Comparison of ENCODE assay signal across 14 cellular contexts in genomic region chr7:123712619-123713018, GRCh38. TPM values are rescaled to one million over a fixed set of nuclear protein-coding genes. Genes with fewer than 3 reads are reported as not detected.
DNase-seq lines count a peak whose midpoint lies in the region; ATAC-seq lines count a peak whose summit lies in the region.
"Had no signal": no experiment of that assay in that cellular context is flagged by ENCODE, and none has a peak within 500 bp of the region (broad histone marks: within the 10 kb centered on the region; RNA-seq: fewer than 3 reads in every experiment).

No MANE protein-coding gene starts in this region.

- peaks cover 65% of the 10 kb centered on the region for H3K4me1 Mint-ChIP-seq in activated CD4-positive, alpha-beta T cell treated with anti-CD3 and anti-CD28 coated beads, Interleukin-2, amount 10 ng/mL, durations not matched to agents 7 days and 5 days
- peaks cover 53% of the 10 kb centered on the region for H3K4me1 Mint-ChIP-seq in activated naive CD8-positive, alpha-beta T cell treated with anti-CD3 and anti-CD28 coated beads, Interleukin-2, amount 50 U/mL, for 24 hours

- ATAC-seq in activated naive CD8-positive, alpha-beta T cell treated with anti-CD3 and anti-CD28 coated beads, Interleukin-2, amount 50 U/mL, for 24 hours, result no peak
- ATAC-seq: gastroesophageal sphincter had no signal

- POLR2A ChIA-PET in activated CD4-positive, alpha-beta T cell treated with anti-CD3 and anti-CD28 coated beads, Interleukin-2, amount 10 ng/mL, durations not matched to agents 7 days and 5 days (lab: Charles Lee), result no interaction called here

- no peak overlapping the region for H3K4me3 ChIP-seq in skeletal muscle cell (ENCODE audit: low read depth, low read length)
- H3K4me3 ChIP-seq in H7 (ENCODE audit: insufficient read depth, low read depth, low read length), result no peak overlapping the region
- H3K4me3 ChIP-seq: cardiac muscle cell, gastroesophageal sphincter, skin epidermis had no signal

- peak overlapping the region; percentile 11 for H3K27ac Mint-ChIP-seq in activated CD4-positive, alpha-beta T cell treated with anti-CD3 and anti-CD28 coated beads, Interleukin-2, amount 10 ng/mL, durations not matched to agents 7 days and 5 days
- peak overlapping the region; percentile 6 for H3K27ac Mint-ChIP-seq in activated naive CD8-positive, alpha-beta T cell treated with anti-CD3 and anti-CD28 coated beads, Interleukin-2, amount 50 U/mL, for 24 hours

- no peak overlapping the region for H3K4me3 Mint-ChIP-seq in activated CD4-positive, alpha-beta T cell treated with anti-CD3 and anti-CD28 coated beads, Interleukin-2, amount 10 ng/mL, durations not matched to agents 7 days and 5 days
- H3K4me3 Mint-ChIP-seq in activated naive CD8-positive, alpha-beta T cell treated with anti-CD3 and anti-CD28 coated beads, Interleukin-2, amount 50 U/mL, for 24 hours, result no peak overlapping the region

- peaks cover 25% of the 10 kb centered on the region for H3K36me3 Mint-ChIP-seq in activated CD4-positive, alpha-beta T cell treated with anti-CD3 and anti-CD28 coated beads, Interleukin-2, amount 10 ng/mL, durations not matched to agents 7 days and 5 days (ENCODE audit: low read depth)
- H3K36me3 Mint-ChIP-seq in activated naive CD8-positive, alpha-beta T cell treated with anti-CD3 and anti-CD28 coated beads, Interleukin-2, amount 50 U/mL, for 24 hours (ENCODE audit: low read depth), result peaks cover 5% of the 10 kb centered on the region

- DNase-seq in activated CD4-positive, alpha-beta T cell treated with anti-CD3 and anti-CD28 coated beads, Interleukin-2, amount 10 ng/mL, durations not matched to agents 7 days and 5 days, result no peak
- DNase-seq in activated CD4-positive, alpha-beta T cell treated with anti-CD3 and anti-CD28 coated beads, Interleukin-2, amount 50 U/mL, for 4 hours, result no peak
- DNase-seq in HT1080 (ENCODE audit: low read depth) (peak; percentile 32), skeletal muscle cell (ENCODE audit: low read depth) (peak; percentile 37), H7 (no peak), NCI-H82 treated with DMSO at 0.1 percent for 48 hours (lab: John Stamatoyannopoulos, UW; ENCODE audit: unreplicated experiment) (no peak), NCI-H446 (lab: John Stamatoyannopoulos, UW) (no peak)
- DNase-seq in activated naive CD8-positive, alpha-beta T cell treated with anti-CD3 and anti-CD28 coated beads, Interleukin-2, amount 50 U/mL, for 24 hours, result no peak
- DNase-seq: activated CD4-positive, alpha-beta T cell treated with anti-CD3 and anti-CD28 coated beads for 4 hours; NCI-H1105 treated with DMSO at 0.1 percent for 48 hours had no signal

- CTCF ChIA-PET in activated CD4-positive, alpha-beta T cell treated with anti-CD3 and anti-CD28 coated beads, Interleukin-2, amount 10 ng/mL, durations not matched to agents 7 days and 5 days (lab: Charles Lee), result no interaction called here

- H3K9me3 Mint-ChIP-seq in activated CD4-positive, alpha-beta T cell treated with anti-CD3 and anti-CD28 coated beads, Interleukin-2, amount 10 ng/mL, durations not matched to agents 7 days and 5 days, result no peaks in the 10 kb centered on the region
- no peaks in the 10 kb centered on the region for H3K9me3 Mint-ChIP-seq in activated naive CD8-positive, alpha-beta T cell treated with anti-CD3 and anti-CD28 coated beads, Interleukin-2, amount 50 U/mL, for 24 hours

- no peaks in the 10 kb centered on the region for H3K27me3 ChIP-seq in H7 (ENCODE audit: control insufficient read depth, insufficient read depth, low read length)
- H3K27me3 ChIP-seq: cardiac muscle cell, gastroesophageal sphincter had no signal

- H3K27me3 Mint-ChIP-seq in activated CD4-positive, alpha-beta T cell treated with anti-CD3 and anti-CD28 coated beads, Interleukin-2, amount 10 ng/mL, durations not matched to agents 7 days and 5 days, result no peaks in the 10 kb centered on the region
- H3K27me3 Mint-ChIP-seq in activated naive CD8-positive, alpha-beta T cell treated with anti-CD3 and anti-CD28 coated beads, Interleukin-2, amount 50 U/mL, for 24 hours, result no peaks in the 10 kb centered on the region

- H3K36me3 ChIP-seq in H7 (replicated peaks; ENCODE audit: control insufficient read depth, insufficient read depth, low read length), result peaks cover 3% of the 10 kb centered on the region

RNA-seq across cellular contexts. Expression of gene WASL, which starts 36.2 kb away (rescaled TPM):
- total RNA-seq in activated CD4-positive, alpha-beta T cell treated with anti-CD3 and anti-CD28 coated beads, Interleukin-2, amount 10 ng/mL, durations not matched to agents 7 days and 5 days, result 1 to 10 TPM; 6.2 to 7.7 TPM
- 5.8 and 7.5 TPM in 2 replicates for total RNA-seq in HT1080 (2014; rRNA removed; shearing (Covaris generic))
- 21.0 and 27.3 TPM in 2 replicates for polyA plus RNA-seq in HT1080 (2015; cell fraction: cytosol; rRNA removed)
- polyA plus RNA-seq in HT1080 (2015; cell fraction: nucleus; rRNA removed), result 14.4 and 16.3 TPM in 2 replicates
- 13.2 and 17.2 TPM in 2 replicates for total RNA-seq in H7 (2014; rRNA removed; shearing (Covaris generic))

RNA-seq across cellular contexts. Expression of gene LMOD2, which starts 57.0 kb away (rescaled TPM):
- total RNA-seq in activated CD4-positive, alpha-beta T cell treated with anti-CD3 and anti-CD28 coated beads, Interleukin-2, amount 10 ng/mL, durations not matched to agents 7 days and 5 days, result not detected
- total RNA-seq in HT1080 (2014; rRNA removed; shearing (Covaris generic)), result not detected in 2 replicates
- 0.15 TPM in 1 of 2 replicates, not detected in the other for polyA plus RNA-seq in HT1080 (2015; cell fraction: cytosol; rRNA removed)
- polyA plus RNA-seq in HT1080 (2015; cell fraction: nucleus; rRNA removed), result 0.05 TPM in 1 of 2 replicates, not detected in the other
- not detected in 2 replicates for total RNA-seq in H7 (2014; rRNA removed; shearing (Covaris generic))
- total RNA-seq: gastroesophageal sphincter, mesenteric fat pad had no signal

Comparison
In these comparisons a context has a peak if more than half of its experiments do, and no peak if none do; other contexts are left out.
1. DNase-seq: peak in HT1080 (single experiment) and skeletal muscle cell (single experiment); none in activated CD4-positive, alpha-beta T cell treated with anti-CD3 and anti-CD28 coated beads, Interleukin-2, amount 10 ng/mL, durations not matched to agents 7 days and 5 days (single experiment), activated CD4-positive, alpha-beta T cell treated with anti-CD3 and anti-CD28 coated beads, Interleukin-2, amount 50 U/mL, for 4 hours (0 of 2), activated naive CD8-positive, alpha-beta T cell treated with anti-CD3 and anti-CD28 coated beads, Interleukin-2, amount 50 U/mL, for 24 hours (single experiment), H7 (single experiment), NCI-H82 treated with DMSO at 0.1 percent for 48 hours (single experiment) and NCI-H446 (0 of 2).